Comparison of ENCODE assay signal across 17 cellular contexts in genomic region chr3:100783619-100784018, GRCh38.
DNase-seq lines count a peak whose midpoint lies in the region; ATAC-seq and TF ChIP-seq lines count a peak whose summit lies in the region.
"Had no signal": no experiment of that assay in that cellular context is flagged by ENCODE, and none has a peak within 500 bp of the region (broad histone marks: within the 10 kb centered on the region; RNA-seq: fewer than 3 reads in every experiment).

No MANE protein-coding gene starts in this region.

- H3K27me3 ChIP-seq in mesenchymal stem cell (ENCODE audit: control insufficient read depth in 1 of 2, insufficient read depth in 1 of 2, low read length in 2 of 2): no peaks in the 10 kb centered on the region
- no peaks in the 10 kb centered on the region for H3K27me3 ChIP-seq in mammary epithelial cell (ENCODE audit: insufficient read depth, low read length)
- H3K27me3 ChIP-seq in neural progenitor cell: no peaks in the 10 kb centered on the region
- H3K27me3 ChIP-seq: BE2C had no signal

- CTCF ChIA-PET in mammary epithelial cell (lab: Charles Lee; ENCODE audit: low non-redundant PET): no interaction called here

- no peak overlapping the region for H2BK15ac ChIP-seq in mesenchymal stem cell (ENCODE audit: low read depth, poor library complexity, severe bottlenecking)

- ATAC-seq in stimulated activated memory B cell treated with anti-CD40 and anti-IgM and Interleukin-4, amounts not matched to agents 10 μg/mL and 1 μg/mL and 100 μg/mL, for 72 hours: peak; percentile 24
- no peak for ATAC-seq in GM21737 (IDR thresholded peaks at IDR 0.05; ENCODE audit: unreplicated experiment)
- ATAC-seq: GM12878 had no signal

- H2BK120ac ChIP-seq in mesenchymal stem cell (ENCODE audit: low read depth, low read length): no peak overlapping the region

- no peaks in the 10 kb centered on the region for H3K79me1 ChIP-seq in mesenchymal stem cell (replicated peaks; ENCODE audit: low read length, poor library complexity, severe bottlenecking)

- H4K91ac ChIP-seq in mesenchymal stem cell (ENCODE audit: low read length): no peak overlapping the region

- H3K79me2 ChIP-seq in mammary epithelial cell (ENCODE audit: insufficient read depth, low read length) (no peaks in the 10 kb centered on the region), neural progenitor cell (ENCODE audit: low read depth) (no peaks in the 10 kb centered on the region)

- no peak overlapping the region for H2BK12ac ChIP-seq in mesenchymal stem cell (ENCODE audit: low read length in 2 of 2)

- no peak overlapping the region for H3K14ac ChIP-seq in mesenchymal stem cell (ENCODE audit: low read length in 2 of 2)

- intact Hi-C loops in mammary epithelial cell (cut with micrococcal nuclease): no loop called here

- H3K18ac ChIP-seq in mesenchymal stem cell (ENCODE audit: low read depth in 1 of 2, low read length in 2 of 2): no peak overlapping the region

- H3K4me3 ChIP-seq in LNCaP clone FGC (ENCODE audit: low read depth, low read length): no peak overlapping the region
- no peak overlapping the region for H3K4me3 ChIP-seq in mesenchymal stem cell (ENCODE audit: insufficient read depth in 1 of 2, low read depth in 1 of 2, low read length in 2 of 2)
- H3K4me3 ChIP-seq in mammary epithelial cell (replicated peaks in 1 of 3; ENCODE audit: insufficient read depth in 1 of 3, low read depth in 2 of 3, low read length in 3 of 3): no peak overlapping the region
- H3K4me3 ChIP-seq in neural progenitor cell: no peak overlapping the region
- H3K4me3 ChIP-seq: GM12878 had no signal

- no peak overlapping the region for H2BK5ac ChIP-seq in mesenchymal stem cell (ENCODE audit: low read depth, low read length, poor library complexity, severe bottlenecking)

- H2AFZ ChIP-seq in mesenchymal stem cell (ENCODE audit: low read depth, low read length): no peak overlapping the region
- H2AFZ ChIP-seq in mammary epithelial cell (ENCODE audit: low read depth, low read length): no peak overlapping the region
- H2AFZ ChIP-seq in neural progenitor cell (replicated peaks): no peak overlapping the region

- H3K4ac ChIP-seq in mesenchymal stem cell (ENCODE audit: low read depth in 1 of 2, low read length in 2 of 2): no peak overlapping the region

- H3K4me1 Mint-ChIP-seq in stimulated activated memory B cell treated with anti-CD40 and anti-IgM and Interleukin-4, amounts not matched to agents 10 μg/mL and 1 μg/mL and 100 μg/mL, for 72 hours: no peaks in the 10 kb centered on the region
- H3K4me1 Mint-ChIP-seq in neural progenitor cell: no peaks in the 10 kb centered on the region
- H3K4me1 Mint-ChIP-seq: CD4-positive, CD25-positive, alpha-beta regulatory T cell; CD8-positive, alpha-beta memory T cell; IgD-negative memory B cell had no signal

- no peaks in the 10 kb centered on the region for H3K27me3 Mint-ChIP-seq in stimulated activated memory B cell treated with anti-CD40 and anti-IgM and Interleukin-4, amounts not matched to agents 10 μg/mL and 1 μg/mL and 100 μg/mL, for 72 hours
- peaks cover 2% of the 10 kb centered on the region for H3K27me3 Mint-ChIP-seq in neural progenitor cell (ENCODE audit: insufficient read depth, low read depth)
- H3K27me3 Mint-ChIP-seq: CD4-positive, CD25-positive, alpha-beta regulatory T cell; IgD-negative memory B cell had no signal

- H4K20me1 ChIP-seq in mammary epithelial cell (ENCODE audit: insufficient read depth, low read length) (no peaks in the 10 kb centered on the region), neural progenitor cell (ENCODE audit: low read depth) (no peaks in the 10 kb centered on the region)

- 56% methylated on average over 2 of the region's 3 CpGs for WGBS in mesenchymal stem cell
- WGBS in mammary epithelial cell (ENCODE audit: low coverage, missing lambda C conversion rate): 49% methylated on average over 3 of the region's 3 CpGs

- H3K4me1 ChIP-seq in mesenchymal stem cell (ENCODE audit: control insufficient read depth, insufficient read depth, low read depth, low read length) (peaks cover 4% of the 10 kb centered on the region), mammary epithelial cell (ENCODE audit: insufficient read depth, low read length) (no peaks in the 10 kb centered on the region), neural progenitor cell (peaks cover 10% of the 10 kb centered on the region)

- dilution Hi-C loops in mammary epithelial cell (cut with HindIII; ENCODE audit: low sequenced_read_pairs): no loop called here

- no peak overlapping the region for H3K4me3 Mint-ChIP-seq in stimulated activated memory B cell treated with anti-CD40 and anti-IgM and Interleukin-4, amounts not matched to agents 10 μg/mL and 1 μg/mL and 100 μg/mL, for 72 hours
- no peak overlapping the region for H3K4me3 Mint-ChIP-seq in neural progenitor cell
- H3K4me3 Mint-ChIP-seq: CD4-positive, CD25-positive, alpha-beta regulatory T cell; CD8-positive, alpha-beta memory T cell; IgD-negative memory B cell had no signal

- no peak for TF ChIP-seq CTCF in LNCaP clone FGC (IDR thresholded peaks at IDR 0.05; ENCODE audit: control insufficient read depth, extremely low read depth, insufficient read depth)
- TF ChIP-seq CTCF in mammary epithelial cell (conservative IDR thresholded peaks at IDR 0.05 in 1 of 2, IDR thresholded peaks at IDR 0.05 in 1 of 2; ENCODE audit: extremely low read depth in 1 of 2, insufficient read depth in 1 of 2, low read depth in 1 of 2, low read length in 2 of 2): no peak
- no peak for TF ChIP-seq CTCF in neural progenitor cell (IDR thresholded peaks at IDR 0.05)

- no peak overlapping the region for H4K8ac ChIP-seq in mesenchymal stem cell (ENCODE audit: low read length)

- no peaks in the 10 kb centered on the region for H3F3A ChIP-seq in neural progenitor cell (ENCODE audit: low read depth)

- peaks cover 5% of the 10 kb centered on the region for H3K9me3 Mint-ChIP-seq in stimulated activated memory B cell treated with anti-CD40 and anti-IgM and Interleukin-4, amounts not matched to agents 10 μg/mL and 1 μg/mL and 100 μg/mL, for 72 hours
- H3K9me3 Mint-ChIP-seq in neural progenitor cell: peaks cover 2% of the 10 kb centered on the region

- H3K23ac ChIP-seq in mesenchymal stem cell (ENCODE audit: low read length in 2 of 2): no peak overlapping the region

- no TSS peak for BruUV-seq in mammary epithelial cell (replicated peaks; lab: Mats Ljungman, UMichigan)

- peaks cover 31% of the 10 kb centered on the region for H3K9me3 ChIP-seq in mesenchymal stem cell (ENCODE audit: control insufficient read depth, low read length)
- peaks cover 6% of the 10 kb centered on the region for H3K9me3 ChIP-seq in mammary epithelial cell (replicated peaks; ENCODE audit: insufficient read depth, low read length)
- H3K9me3 ChIP-seq in neural progenitor cell (ENCODE audit: low read depth): no peaks in the 10 kb centered on the region
- H3K9me3 ChIP-seq: BE2C had no signal

- H3K27ac Mint-ChIP-seq in stimulated activated memory B cell treated with anti-CD40 and anti-IgM and Interleukin-4, amounts not matched to agents 10 μg/mL and 1 μg/mL and 100 μg/mL, for 72 hours: no peak overlapping the region
- no peak overlapping the region for H3K27ac Mint-ChIP-seq in neural progenitor cell
- H3K27ac Mint-ChIP-seq: CD4-positive, CD25-positive, alpha-beta regulatory T cell; CD8-positive, alpha-beta memory T cell; IgD-negative memory B cell had no signal

- H3K9ac ChIP-seq in mesenchymal stem cell (ENCODE audit: low read length): peak overlapping the region; percentile 58
- no peak overlapping the region for H3K9ac ChIP-seq in mammary epithelial cell (ENCODE audit: insufficient read depth, low read length)
- H3K9ac ChIP-seq in neural progenitor cell: no peak overlapping the region

- H2AK5ac ChIP-seq in mesenchymal stem cell (ENCODE audit: low read length, severe bottlenecking): no peak overlapping the region

- H3K27ac ChIP-seq in mesenchymal stem cell (ENCODE audit: low read length, poor library complexity, severe bottlenecking) (no peak overlapping the region), mammary epithelial cell (ENCODE audit: insufficient read depth, low read depth, low read length) (no peak overlapping the region), neural progenitor cell (no peak overlapping the region)

- DNase-seq in LNCaP clone FGC (ENCODE audit: low read depth): peak; percentile 26
- DNase-seq in mesenchymal stem cell: no peak
- DNase-seq in mammary epithelial cell: no peak
- no peak for DNase-seq in neural progenitor cell (ENCODE audit: low spot score)
- DNase-seq: ACHN; C1 segment of cervical spinal cord; CD4-positive, CD25-positive, alpha-beta regulatory T cell; CD8-positive, alpha-beta memory T cell; COR-L47; DMS 273 treated with DMSO at 0.1 percent for 48 hours; DMS53; DND-41 had no signal

- H3K36me3 Mint-ChIP-seq in stimulated activated memory B cell treated with anti-CD40 and anti-IgM and Interleukin-4, amounts not matched to agents 10 μg/mL and 1 μg/mL and 100 μg/mL, for 72 hours: no peaks in the 10 kb centered on the region
- no peaks in the 10 kb centered on the region for H3K36me3 Mint-ChIP-seq in neural progenitor cell
- H3K36me3 Mint-ChIP-seq: CD4-positive, CD25-positive, alpha-beta regulatory T cell; CD8-positive, alpha-beta memory T cell had no signal

- H3K36me3 ChIP-seq in mesenchymal stem cell (ENCODE audit: control insufficient read depth in 1 of 2, insufficient read depth in 2 of 2, low read depth in 1 of 2, low read length in 2 of 2) (peaks cover 0 to 90% of the 10 kb centered on the region in 2 experiments), mammary epithelial cell (ENCODE audit: insufficient read depth, low read length) (no peaks in the 10 kb centered on the region), neural progenitor cell (no peaks in the 10 kb centered on the region)
- H3K36me3 ChIP-seq: BE2C had no signal

- in situ Hi-C loops in mammary epithelial cell (cut with MboI; ENCODE audit: low sequenced_read_pairs in 2 of 2): no loop called here

- H3K4me2 ChIP-seq in mesenchymal stem cell (ENCODE audit: low read length, poor library complexity, severe bottlenecking) (no peak overlapping the region), mammary epithelial cell (ENCODE audit: insufficient read depth, low read depth, low read length) (no peak overlapping the region), neural progenitor cell (no peak overlapping the region)
